In genomic region chr9:99059074-99059894, GRCh38 we compare ENCODE assay signal across 9 cellular contexts. TPM values are rescaled to one million over a fixed set of nuclear protein-coding genes. Genes with fewer than 3 reads are reported as not detected.
A peak's percentile ranks its signal among the peaks of the same experiment; 100 is the strongest.
DNase-seq lines count a peak whose midpoint lies in the region; ATAC-seq, FAIRE-seq and TF ChIP-seq lines count a peak whose summit lies in the region.
"Had no signal": no experiment of that assay in that cellular context is flagged by ENCODE, and none has a peak within 500 bp of the region (broad histone marks: within the 10 kb centered on the region; RNA-seq: fewer than 3 reads in every experiment).

No MANE protein-coding gene starts in this region.

- DNase-seq in EL, result peak; percentile 31
- peak; percentile 40 for DNase-seq in GM12878 (ENCODE audit: low read depth, low spot score)
- DNase-seq in hepatocyte (ENCODE audit: low spot score), result no peak
- DNase-seq in SHP77 treated with DMSO at 0.1 percent for 48 hours (lab: John Stamatoyannopoulos, UW), result no peak

- H3K9me3 ChIP-seq in GM12878 (replicated peaks; ENCODE audit: control insufficient read depth, insufficient read depth, low read length) (no peaks in the 10 kb centered on the region; the same call in 2 of the 3 replicates), hepatocyte (ENCODE audit: low read depth) (no peaks in the 10 kb centered on the region)

- WGBS in GM12878 (ENCODE audit: insufficient coverage, insufficient replicate concordance, low lambda C conversion rate, missing lambda C conversion rate), result 17% methylated on average over 7 of the region's 7 CpGs
- WGBS in hepatocyte (ENCODE audit: low lambda C conversion rate, missing lambda C conversion rate), result 88% methylated on average over 7 of the region's 7 CpGs

- ATAC-seq in GM21381 (IDR thresholded peaks at IDR 0.05; ENCODE audit: unreplicated experiment), result peak; percentile 60
- peak; percentile 86 for ATAC-seq in GM12878
- ATAC-seq in GM18873 (IDR thresholded peaks at IDR 0.05; ENCODE audit: low FRiP score, unreplicated experiment), result no peak
- ATAC-seq: HCT116 had no signal

- H2AFZ ChIP-seq in KMS-11 (ENCODE audit: low read depth) (peak overlapping the region; percentile 23; the same call in 1 of the 2 replicates), GM12878 (ENCODE audit: control insufficient read depth, low read depth, low read length) (peak overlapping the region; percentile 68), hepatocyte (no peak overlapping the region)

- no TSS peak for BruUV-seq in GM12878 (replicated peaks; lab: Mats Ljungman, UMichigan)

- H3K4me2 ChIP-seq in KMS-11 (peak overlapping the region; percentile 76), GM12878 (ENCODE audit: control insufficient read depth, insufficient read depth) (peak overlapping the region; percentile 64), hepatocyte (no peak overlapping the region)

- no peak for TF ChIP-seq RAD21 in GM12878 (IDR thresholded peaks at IDR 0.05; ENCODE audit: insufficient read depth, low read depth, low read length)

- no peaks in the 10 kb centered on the region for H3K27me3 ChIP-seq in KMS-11 (ENCODE audit: insufficient read depth, low read depth)
- H3K27me3 ChIP-seq in GM12878 (replicated peaks in 1 of 2; ENCODE audit: control insufficient read depth in 2 of 2, insufficient read depth in 2 of 2, low read length in 1 of 2), result no peaks in the 10 kb centered on the region
- H3K27me3 ChIP-seq in rectal smooth muscle tissue (ENCODE audit: control insufficient read depth, insufficient read depth, low read length), result no peaks in the 10 kb centered on the region
- no peaks in the 10 kb centered on the region for H3K27me3 ChIP-seq in hepatocyte

- H3K9me2 ChIP-seq in hepatocyte (replicated peaks; ENCODE audit: insufficient read depth), result no peaks in the 10 kb centered on the region

- H3K4me1 ChIP-seq in KMS-11 (ENCODE audit: low read depth, poor library complexity, severe bottlenecking) (peaks cover 56% of the 10 kb centered on the region), GM12878 (ENCODE audit: control insufficient read depth, insufficient read depth, low read length) (peaks cover 27% of the 10 kb centered on the region), rectal smooth muscle tissue (ENCODE audit: control insufficient read depth, insufficient read depth, low read length) (peaks cover 9% of the 10 kb centered on the region), hepatocyte (ENCODE audit: insufficient read depth) (peaks cover 7% of the 10 kb centered on the region)

- RAD21 ChIA-PET in GM12878 (lab: Charles Lee; ENCODE audit: unreplicated experiment), result interaction anchor here (0.6 to 3.7 kb wide), 5 partner anchors 43 to 81 kb away, joined by 3 to 17 read pairs (median 3); partner anchors contain the start of gene TGFBR1

- SMC1A ChIA-PET in GM12878 (lab: Charles Lee; ENCODE audit: uncharacterized antibody, unreplicated experiment), result interaction anchor here (0.6 to 3.1 kb wide), 9 partner anchors 26 to 82 kb away, joined by 3 to 24 read pairs (median 5); no protein-coding TSS in a partner anchor

- intact Hi-C loops in GM12878 (cut with micrococcal nuclease; ENCODE audit: unreplicated experiment), result loop anchor here (5.0 kb wide), 2 partner anchors 48 to 73 kb away; partner anchors contain the start of gene TGFBR1

- no peak for TF ChIP-seq EP300 in GM12878 (IDR thresholded peaks at IDR 0.05; ENCODE audit: borderline replicate concordance in 1 of 2, control insufficient read depth in 1 of 2, low read depth in 2 of 2, low read length in 2 of 2)

- H3K79me2 ChIP-seq in KMS-11 (ENCODE audit: insufficient read depth, low read depth) (no peaks in the 10 kb centered on the region), GM12878 (ENCODE audit: control insufficient read depth, insufficient read depth, low read length) (no peaks in the 10 kb centered on the region), hepatocyte (no peaks in the 10 kb centered on the region)

- POLR2A ChIA-PET in GM12878 (lab: Charles Lee), result interaction anchor here (1.1 to 2.2 kb wide), 3 partner anchors 46 to 117 kb away, joined by 3 to 8 read pairs (median 3); partner anchors contain the start of gene TGFBR1

- H3K27ac ChIP-seq in KMS-11 (no peak overlapping the region; the same call in 1 of the 2 replicates), GM12878 (ENCODE audit: control insufficient read depth, insufficient read depth) (peak overlapping the region; percentile 24; the same call in 1 of the 2 replicates), rectal smooth muscle tissue (ENCODE audit: low read depth, low read length) (peak overlapping the region; percentile 63), hepatocyte (no peak overlapping the region)

- no peak for TF ChIP-seq CTCF in KMS-11 (conservative IDR thresholded peaks at IDR 0.05; ENCODE audit: low read depth, low read length)
- TF ChIP-seq CTCF in GM12878 (IDR thresholded peaks at IDR 0.05 in 2 of 3, conservative IDR thresholded peaks at IDR 0.05 in 1 of 3; ENCODE audit: control insufficient read depth in 2 of 3, extremely low read depth in 1 of 3, insufficient read depth in 1 of 3, low read depth in 3 of 3, low read length in 3 of 3), result no peak
- TF ChIP-seq CTCF in hepatocyte (IDR thresholded peaks at IDR 0.05; ENCODE audit: poor library complexity), result no peak

- H3K4me3 ChIP-seq in KMS-11 (IDR thresholded peaks at IDR 0.05; ENCODE audit: insufficient read depth, low read depth, low read length) (no peak overlapping the region), GM12878 (no peak overlapping the region), rectal smooth muscle tissue (ENCODE audit: low read length) (peak overlapping the region; percentile 1), hepatocyte (no peak overlapping the region)

- CTCF ChIA-PET in GM12878 (lab: Yijun Ruan, JAX), result interaction anchor here (0.6 to 1.9 kb wide), 8 partner anchors 15 to 104 kb away, joined by 3 to 5 read pairs (median 4); no protein-coding TSS in a partner anchor

- in situ Hi-C loops in GM12878 (cut with MboI), result no loop called here

- FAIRE-seq in GM12878 (lab: Jason Lieb, UNC), result no peak

- H4K20me1 ChIP-seq in KMS-11 (ENCODE audit: insufficient read depth) (no peaks in the 10 kb centered on the region), GM12878 (ENCODE audit: control insufficient read depth, insufficient read depth) (no peaks in the 10 kb centered on the region), hepatocyte (ENCODE audit: insufficient read depth, poor library complexity, severe bottlenecking) (no peaks in the 10 kb centered on the region)

- H3K9ac ChIP-seq in KMS-11 (no peak overlapping the region), GM12878 (ENCODE audit: control insufficient read depth, insufficient read depth, low read length) (0 out of 2 replicates have a peak overlapping the region, but pooled peaks have one; percentile 7), rectal smooth muscle tissue (ENCODE audit: low read length) (no peak overlapping the region)

- no peak for TF ChIP-seq POLR2A in GM12878 (IDR thresholded peaks at IDR 0.05; ENCODE audit: low read depth, low read length)

- H3K36me3 ChIP-seq in KMS-11 (ENCODE audit: insufficient read depth) (no peaks in the 10 kb centered on the region), GM12878 (ENCODE audit: control insufficient read depth in 2 of 2, insufficient read depth in 2 of 2, low read length in 1 of 2) (no peaks in the 10 kb centered on the region), rectal smooth muscle tissue (ENCODE audit: control insufficient read depth, insufficient read depth, low read length) (peaks cover 14% of the 10 kb centered on the region), hepatocyte (replicated peaks; ENCODE audit: insufficient read depth, low read depth) (no peaks in the 10 kb centered on the region)

TF ChIP-seq in GM12878, 131 proteins besides CTCF, POLR2A, EP300 and RAD21 (continues in another document):
- TF ChIP-seq ETV6 (conservative IDR thresholded peaks at IDR 0.05 in 1 of 2, IDR thresholded peaks at IDR 0.05 in 1 of 2; ENCODE audit: borderline replicate concordance in 1 of 2, low read depth in 1 of 2) (peak in 1 of 2 experiments; percentile 75; a peak in 2 of 4 replicates), IKZF1 (conservative IDR thresholded peaks at IDR 0.05) (peak; percentile 52; the same call in 1 of the 2 replicates), IRF4 (IDR thresholded peaks at IDR 0.05; ENCODE audit: low read depth, low read length) (no peak), BHLHE40 (IDR thresholded peaks at IDR 0.05; ENCODE audit: borderline replicate concordance in 1 of 2, low read depth in 2 of 2, low read length in 1 of 2) (peak in 1 of 2 experiments; percentile 5; a peak in 1 of 4 replicates), BRCA1 (IDR thresholded peaks at IDR 0.05; ENCODE audit: low read depth, low read length) (no peak), RUNX3 (IDR thresholded peaks at IDR 0.05; ENCODE audit: low read length) (peak; percentile 8; the same call in 1 of the 2 replicates), SMAD5 (IDR thresholded peaks at IDR 0.05; ENCODE audit: low read depth) (no peak)

RNA-seq across cellular contexts. Expression of gene TGFBR1, which starts 45.6 kb away (rescaled TPM):
- total RNA-seq in GM12878 (2013; cell fraction: nucleolus; rRNA removed), result 42.4 and 49.4 TPM in 2 replicates
- total RNA-seq in GM12878 (2014; rRNA removed) (16.9 and 21.1 TPM in 2 replicates), GM12878 (2014; rRNA removed; fragmentation: Illumina TruSeq; extraction: Trizol) (19.6 and 20.8 TPM in 2 replicates), GM12878 (2021) (26.6 and 27.2 TPM in 2 replicates), hepatocyte (74.2 and 79.4 TPM in 2 replicates)
- polyA plus RNA-seq in GM12878 (2011; ENCODE audit: low read depth), result 4.6 TPM
- polyA plus RNA-seq in GM12878 (2011; rRNA removed) (16.6 and 23.8 TPM in 2 replicates), GM12878 (2014; fragmentation: Illumina TruSeq; extraction: Trizol) (13.6 and 17.5 TPM in 2 replicates), GM12878 (2014; fragmentation: Nextera tagmentation; extraction: Ambion mirVana) (10 to 100 TPM in 1 of 2 experiments, 1 to 10 TPM in 1; 5.7 to 19.6 TPM), GM12878 (2014; rRNA removed) (8.5 and 10.9 TPM in 2 replicates), GM12878 (2016; fragmentation: Nextera tagmentation; extraction: Ambion mirVana) (10 to 100 TPM in 1 of 2 experiments, 1 to 10 TPM in 1; 2.9 to 16.6 TPM), hepatocyte (31.5 and 41.7 TPM in 2 replicates)
- 13.3 and 15.2 TPM in 2 replicates for polyA plus RNA-seq in GM12878 (2011; cell fraction: cytosol; rRNA removed)
- 6.9 and 7.3 TPM in 2 replicates for polyA plus RNA-seq in GM12878 (2011; cell fraction: nucleus; rRNA removed)
- polyA plus RNA-seq in GM12878 (2012), result 4.8 and 5.8 TPM in 2 replicates
- polyA minus RNA-seq in GM12878 (2011; rRNA and poly(A)+ RNA removed), result 57.4 and 63.6 TPM in 2 replicates
- 19.1 and 24.2 TPM in 2 replicates for polyA minus RNA-seq in GM12878 (2011; cell fraction: cytosol; rRNA and poly(A)+ RNA removed)
- 10.2 and 14.4 TPM in 2 replicates for polyA minus RNA-seq in GM12878 (2011; cell fraction: nucleus; rRNA and poly(A)+ RNA removed)

Comparison
In these comparisons a context has a peak if more than half of its experiments do, and no peak if none do; other contexts are left out.
1. DNase-seq: peak in EL (single experiment) and GM12878 (single experiment); none in hepatocyte (single experiment) and SHP77 treated with DMSO at 0.1 percent for 48 hours (single experiment).
2. H3K27ac ChIP-seq: peak in GM12878 (single experiment) and rectal smooth muscle tissue (single experiment); none in KMS-11 (single experiment) and hepatocyte (single experiment).